8 cellular contexts compared by ENCODE assay signal in genomic region chr2:11498543-11499034, GRCh38. TPM values are rescaled to one million over a fixed set of nuclear protein-coding genes. Genes with fewer than 3 reads are reported as not detected.
DNase-seq lines count a peak whose midpoint lies in the region; ATAC-seq and TF ChIP-seq lines count a peak whose summit lies in the region.

No MANE protein-coding gene starts in this region.

- intact Hi-C loops in Calu3 (cut with micrococcal nuclease; ENCODE audit: unreplicated experiment) = no loop called here

- no peaks in the 10 kb centered on the region for H3K36me3 ChIP-seq in HUES48 (ENCODE audit: control insufficient read depth, insufficient read depth, low read length)
- H3K36me3 ChIP-seq in endodermal cell (ENCODE audit: control insufficient read depth, insufficient read depth, low read length) = peaks cover 29% of the 10 kb centered on the region

- peak; percentile 23 for DNase-seq in Calu3
- no peak for DNase-seq in endodermal cell
- DNase-seq in progenitor cell of endocrine pancreas (ENCODE audit: low spot score, unreplicated experiment) = no peak
- no peak for DNase-seq in HuH-7 (ENCODE audit: low spot score)
- no peak for DNase-seq in NOMO-1 (lab: John Stamatoyannopoulos, UW; ENCODE audit: unreplicated experiment in 2 of 2)
- no peak for DNase-seq in NCI-H82 treated with DMSO at 0.1 percent for 48 hours (lab: John Stamatoyannopoulos, UW; ENCODE audit: unreplicated experiment)

- H3K9me3 Mint-ChIP-seq in Calu3 (ENCODE audit: low read depth, unreplicated experiment) = peaks cover 3% of the 10 kb centered on the region
- H3K9me3 Mint-ChIP-seq in endodermal cell = peaks cover 11% of the 10 kb centered on the region
- H3K9me3 Mint-ChIP-seq in progenitor cell of endocrine pancreas (ENCODE audit: low read depth) = peaks cover 7% of the 10 kb centered on the region

- ATAC-seq in GM21515 (IDR thresholded peaks at IDR 0.05; ENCODE audit: unreplicated experiment) = peak; percentile 91

- H3K9ac ChIP-seq in HUES48 (ENCODE audit: low read depth, low read length) = no peak overlapping the region
- H3K9ac ChIP-seq in endodermal cell (ENCODE audit: extremely low read depth, low read length, poor library complexity, severe bottlenecking) = no peak overlapping the region

- H3K27me3 Mint-ChIP-seq in Calu3 (ENCODE audit: unreplicated experiment) = peaks cover 10% of the 10 kb centered on the region
- no peaks in the 10 kb centered on the region for H3K27me3 Mint-ChIP-seq in endodermal cell (ENCODE audit: insufficient read depth)
- no peaks in the 10 kb centered on the region for H3K27me3 Mint-ChIP-seq in progenitor cell of endocrine pancreas

- H3K27ac Mint-ChIP-seq in Calu3 (ENCODE audit: unreplicated experiment) (no peak overlapping the region), endodermal cell (no peak overlapping the region), progenitor cell of endocrine pancreas (peak overlapping the region; percentile 96)

- H3K4me1 Mint-ChIP-seq in Calu3 (ENCODE audit: low read depth, unreplicated experiment) = peaks cover 9% of the 10 kb centered on the region
- H3K4me1 Mint-ChIP-seq in endodermal cell = peaks cover 34% of the 10 kb centered on the region
- peaks cover 38% of the 10 kb centered on the region for H3K4me1 Mint-ChIP-seq in progenitor cell of endocrine pancreas (ENCODE audit: low read depth)

- H3K27ac ChIP-seq in HUES48 (ENCODE audit: low read depth, low read length) (peak overlapping the region; percentile 83), endodermal cell (ENCODE audit: low read depth, low read length) (peak overlapping the region; percentile 92)

- H3K36me3 Mint-ChIP-seq in Calu3 (ENCODE audit: insufficient read depth, unreplicated experiment) (no peaks in the 10 kb centered on the region), endodermal cell (ENCODE audit: low read depth) (peaks cover 15% of the 10 kb centered on the region), progenitor cell of endocrine pancreas (ENCODE audit: insufficient read depth) (peaks cover 10% of the 10 kb centered on the region)

- BruUV-seq in Calu3 (replicated peaks; lab: Mats Ljungman, UMichigan) = no TSS peak

- TF ChIP-seq CTCF in Calu3 (IDR thresholded peaks at IDR 0.05; ENCODE audit: unreplicated experiment) (no peak), endodermal cell (conservative IDR thresholded peaks at IDR 0.05) (no peak), progenitor cell of endocrine pancreas (IDR thresholded peaks at IDR 0.05; ENCODE audit: unreplicated experiment) (no peak)

- H3K4me1 ChIP-seq in HUES48 (ENCODE audit: control insufficient read depth, insufficient read depth, low read length) (peaks cover 23% of the 10 kb centered on the region; the same call in 1 of the 2 replicates), endodermal cell (ENCODE audit: control insufficient read depth, insufficient read depth, low read length) (peaks cover 18% of the 10 kb centered on the region)

- H3K9me3 ChIP-seq in HUES48 (ENCODE audit: control insufficient read depth, insufficient read depth, low read length) (no peaks in the 10 kb centered on the region), endodermal cell (ENCODE audit: control insufficient read depth, low read length) (peaks cover 10% of the 10 kb centered on the region)

- H3K4me3 ChIP-seq in HUES48 (ENCODE audit: low read depth, low read length) = no peak overlapping the region
- peak overlapping the region; percentile 6 for H3K4me3 ChIP-seq in endodermal cell (ENCODE audit: low read length)

- 53 to 73% methylated on average over 9 of the region's 9 CpGs for WGBS in endodermal cell (ENCODE audit: insufficient coverage in 1 of 2, insufficient read length in 1 of 2), 2 experiments

- H3K27me3 ChIP-seq in HUES48 (ENCODE audit: control insufficient read depth, insufficient read depth, low read length) = no peaks in the 10 kb centered on the region
- no peaks in the 10 kb centered on the region for H3K27me3 ChIP-seq in endodermal cell (ENCODE audit: control insufficient read depth, insufficient read depth, low read length, poor library complexity, severe bottlenecking)

- no peak overlapping the region for H3K4me3 Mint-ChIP-seq in Calu3 (ENCODE audit: low read depth, unreplicated experiment)
- no peak overlapping the region for H3K4me3 Mint-ChIP-seq in endodermal cell
- peak overlapping the region; percentile 41 for H3K4me3 Mint-ChIP-seq in progenitor cell of endocrine pancreas (ENCODE audit: low read depth)

- CTCF ChIA-PET in Calu3 (lab: Charles Lee) = interaction anchor here (0.6 to 1.3 kb wide), 2 partner anchors 11 to 182 kb away, joined by 3 read pairs; no protein-coding TSS in a partner anchor

RNA-seq across cellular contexts. Expression of gene E2F6, which starts 32.6 kb away (rescaled TPM):
- total RNA-seq in Calu3 (2022) (23.8 and 25.6 TPM in 2 replicates), endodermal cell (10 to 100 TPM; 24.9 to 30.3 TPM), progenitor cell of endocrine pancreas (21.4 and 22.9 TPM in 2 replicates)
- polyA plus RNA-seq in endodermal cell (2013, experiment 1 of 2) = 32.9 TPM
- polyA plus RNA-seq in endodermal cell (2013, experiment 2 of 2) = 32.6 TPM

RNA-seq across cellular contexts. Expression of gene GREB1, which starts 35.3 kb away (rescaled TPM):
- total RNA-seq in Calu3 (2022) (0.54 and 0.90 TPM in 2 replicates), endodermal cell (100 to 1,000 TPM in 1 of 2 donors, 10 to 100 TPM in 1; 86.4 to 106 TPM), progenitor cell of endocrine pancreas (78.8 and 82.5 TPM in 2 replicates)
- 37.0 TPM for polyA plus RNA-seq in endodermal cell (2013, experiment 1 of 2)
- polyA plus RNA-seq in endodermal cell (2013, experiment 2 of 2) = 37.3 TPM

Comparison
In these comparisons a context has a peak if more than half of its experiments do, and no peak if none do; other contexts are left out.
1. RNA of gene GREB1, which starts 35.3 kb away (total RNA-seq): 86.4 to 106 TPM in endodermal cell and 78.8 to 82.5 TPM in progenitor cell of endocrine pancreas; 0.54 to 0.90 TPM in Calu3; every median in the first group is over 10 times any median in the second.